In the genomic region with DNA sequence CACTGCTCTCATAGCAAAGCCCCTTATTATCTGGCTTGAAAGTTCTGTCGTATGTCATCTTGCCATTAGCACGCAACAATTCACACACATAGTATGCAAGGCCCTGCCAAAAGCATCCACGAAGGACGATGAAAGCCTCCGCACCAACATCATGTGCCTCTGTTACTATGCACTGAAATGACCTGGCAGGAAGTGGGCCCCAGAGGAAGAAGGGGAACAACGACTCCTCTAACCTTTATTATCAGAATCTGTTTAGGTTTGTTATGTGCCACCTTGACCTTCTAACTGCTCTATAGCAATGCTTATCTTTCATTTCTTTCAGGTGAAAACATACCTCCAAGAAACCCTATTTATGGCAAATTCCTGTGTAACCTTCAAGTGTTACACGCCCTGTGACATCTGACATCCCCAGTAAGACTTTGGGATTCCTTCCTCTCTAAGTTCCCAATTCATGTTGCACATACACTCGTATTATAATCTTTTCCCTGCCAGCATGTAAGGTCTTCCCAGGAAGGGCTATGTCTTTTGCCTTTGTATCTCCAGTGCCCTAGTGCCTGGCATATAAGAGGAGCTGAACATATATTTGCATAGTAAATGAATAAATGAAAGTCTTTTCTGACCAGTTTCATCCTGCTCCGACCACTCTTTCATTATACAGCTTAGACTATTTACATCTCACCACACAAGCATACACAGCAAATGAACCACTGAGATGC, we compare ENCODE assay signal across 1 cellular context.
TF ChIP-seq lines count a peak whose summit lies in the region.

No MANE protein-coding gene starts in this region.

TF ChIP-seq in GM12878, 131 proteins besides CTCF, POLR2A, EP300 and RAD21 (continued from another document and continues in another):
- TF ChIP-seq MTA3 (IDR thresholded peaks at IDR 0.05; ENCODE audit: borderline replicate concordance, low read length): peak; percentile 54; the same call in 1 of the 2 replicates
- peak; percentile 91; the same call in 2 of the 3 replicates for TF ChIP-seq POU2F2 (IDR thresholded peaks at IDR 0.05; ENCODE audit: borderline replicate concordance, low read depth, low read length)
- peak; percentile 74; the same call in 1 of the 2 replicates for TF ChIP-seq EED (IDR thresholded peaks at IDR 0.05; ENCODE audit: low read depth)
- TF ChIP-seq RCOR1 (conservative IDR thresholded peaks at IDR 0.05; ENCODE audit: low read depth, low read length): no peak
- TF ChIP-seq CBFB (IDR thresholded peaks at IDR 0.05; ENCODE audit: low read depth): no peak
- TF ChIP-seq, protein P1, sequence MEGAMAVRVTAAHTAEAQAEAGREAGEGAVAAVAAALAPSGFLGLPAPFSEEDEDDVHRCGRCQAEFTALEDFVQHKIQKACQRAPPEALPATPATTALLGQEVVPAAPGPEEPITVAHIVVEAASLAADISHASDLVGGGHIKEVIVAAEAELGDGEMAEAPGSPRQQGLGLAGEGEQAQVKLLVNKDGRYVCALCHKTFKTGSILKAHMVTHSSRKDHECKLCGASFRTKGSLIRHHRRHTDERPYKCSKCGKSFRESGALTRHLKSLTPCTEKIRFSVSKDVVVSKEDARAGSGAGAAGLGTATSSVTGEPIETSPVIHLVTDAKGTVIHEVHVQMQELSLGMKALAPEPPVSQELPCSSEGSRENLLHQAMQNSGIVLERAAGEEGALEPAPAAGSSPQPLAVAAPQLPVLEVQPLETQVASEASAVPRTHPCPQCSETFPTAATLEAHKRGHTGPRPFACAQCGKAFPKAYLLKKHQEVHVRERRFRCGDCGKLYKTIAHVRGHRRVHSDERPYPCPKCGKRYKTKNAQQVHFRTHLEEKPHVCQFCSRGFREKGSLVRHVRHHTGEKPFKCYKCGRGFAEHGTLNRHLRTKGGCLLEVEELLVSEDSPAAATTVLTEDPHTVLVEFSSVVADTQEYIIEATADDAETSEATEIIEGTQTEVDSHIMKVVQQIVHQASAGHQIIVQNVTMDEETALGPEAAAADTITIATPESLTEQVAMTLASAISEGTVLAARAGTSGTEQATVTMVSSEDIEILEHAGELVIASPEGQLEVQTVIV (IDR thresholded peaks at IDR 0.05; ENCODE audit: borderline replicate concordance, partially characterized antibody): peak; percentile 32
- TF ChIP-seq SPI1 (IDR thresholded peaks at IDR 0.05; ENCODE audit: borderline replicate concordance, insufficient read depth, low read depth, low read length): peak; percentile 72
- TF ChIP-seq YBX1 (IDR thresholded peaks at IDR 0.05): no peak
- peak in 1 of 2 experiments; percentile 84; a peak in 2 of 4 replicates for TF ChIP-seq ETV6 (conservative IDR thresholded peaks at IDR 0.05 in 1 of 2, IDR thresholded peaks at IDR 0.05 in 1 of 2; ENCODE audit: borderline replicate concordance in 1 of 2, low read depth in 1 of 2)
- no peak for TF ChIP-seq SMAD5 (IDR thresholded peaks at IDR 0.05; ENCODE audit: low read depth)
- peak; percentile 24; the same call in 1 of the 2 replicates for TF ChIP-seq YY1 (IDR thresholded peaks at IDR 0.05; ENCODE audit: low read depth, low read length)
- peak; percentile 24 to 36; a peak in 1 of 4 replicates for TF ChIP-seq IKZF2 (IDR thresholded peaks at IDR 0.05)
- TF ChIP-seq DPF2 (IDR thresholded peaks at IDR 0.05): peak; percentile 22; the same call in 1 of the 2 replicates
- TF ChIP-seq IKZF1 (conservative IDR thresholded peaks at IDR 0.05): peak; percentile 37; the same call in 1 of the 2 replicates
- TF ChIP-seq GATAD2B (conservative IDR thresholded peaks at IDR 0.05; ENCODE audit: low read depth): 0 out of 2 replicates have a peak, but pooled peaks have one; percentile 20
- peak; percentile 100 for TF ChIP-seq ASH2L (IDR thresholded peaks at IDR 0.05; ENCODE audit: borderline replicate concordance, low read depth)
- 0 out of 4 replicates have a peak, but pooled peaks of 1 of the 2 experiments have one; percentile 58 for TF ChIP-seq CEBPB (IDR thresholded peaks at IDR 0.05; ENCODE audit: borderline replicate concordance in 1 of 2, low read depth in 2 of 2, low read length in 2 of 2)
- peak; percentile 58; the same call in 1 of the 2 replicates for TF ChIP-seq GABPA (IDR thresholded peaks at IDR 0.05; ENCODE audit: low read depth)
- TF ChIP-seq, protein P2, sequence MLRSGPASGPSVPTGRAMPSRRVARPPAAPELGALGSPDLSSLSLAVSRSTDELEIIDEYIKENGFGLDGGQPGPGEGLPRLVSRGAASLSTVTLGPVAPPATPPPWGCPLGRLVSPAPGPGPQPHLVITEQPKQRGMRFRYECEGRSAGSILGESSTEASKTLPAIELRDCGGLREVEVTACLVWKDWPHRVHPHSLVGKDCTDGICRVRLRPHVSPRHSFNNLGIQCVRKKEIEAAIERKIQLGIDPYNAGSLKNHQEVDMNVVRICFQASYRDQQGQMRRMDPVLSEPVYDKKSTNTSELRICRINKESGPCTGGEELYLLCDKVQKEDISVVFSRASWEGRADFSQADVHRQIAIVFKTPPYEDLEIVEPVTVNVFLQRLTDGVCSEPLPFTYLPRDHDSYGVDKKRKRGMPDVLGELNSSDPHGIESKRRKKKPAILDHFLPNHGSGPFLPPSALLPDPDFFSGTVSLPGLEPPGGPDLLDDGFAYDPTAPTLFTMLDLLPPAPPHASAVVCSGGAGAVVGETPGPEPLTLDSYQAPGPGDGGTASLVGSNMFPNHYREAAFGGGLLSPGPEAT (IDR thresholded peaks at IDR 0.05; ENCODE audit: low read depth): 0 out of 2 replicates have a peak, but pooled peaks have one; percentile 15
- peak; percentile 59; the same call in 1 of the 2 replicates for TF ChIP-seq NFIC (IDR thresholded peaks at IDR 0.05; ENCODE audit: low read depth, low read length)
- TF ChIP-seq RBBP5 (conservative IDR thresholded peaks at IDR 0.05): peak; percentile 100
- TF ChIP-seq IRF4 (IDR thresholded peaks at IDR 0.05; ENCODE audit: low read depth, low read length): peak; percentile 90
- 0 out of 2 replicates have a peak, but pooled peaks have one; percentile 14 for TF ChIP-seq MEF2A (IDR thresholded peaks at IDR 0.05; ENCODE audit: insufficient read depth, low read depth, low read length)
- TF ChIP-seq, protein P3, sequence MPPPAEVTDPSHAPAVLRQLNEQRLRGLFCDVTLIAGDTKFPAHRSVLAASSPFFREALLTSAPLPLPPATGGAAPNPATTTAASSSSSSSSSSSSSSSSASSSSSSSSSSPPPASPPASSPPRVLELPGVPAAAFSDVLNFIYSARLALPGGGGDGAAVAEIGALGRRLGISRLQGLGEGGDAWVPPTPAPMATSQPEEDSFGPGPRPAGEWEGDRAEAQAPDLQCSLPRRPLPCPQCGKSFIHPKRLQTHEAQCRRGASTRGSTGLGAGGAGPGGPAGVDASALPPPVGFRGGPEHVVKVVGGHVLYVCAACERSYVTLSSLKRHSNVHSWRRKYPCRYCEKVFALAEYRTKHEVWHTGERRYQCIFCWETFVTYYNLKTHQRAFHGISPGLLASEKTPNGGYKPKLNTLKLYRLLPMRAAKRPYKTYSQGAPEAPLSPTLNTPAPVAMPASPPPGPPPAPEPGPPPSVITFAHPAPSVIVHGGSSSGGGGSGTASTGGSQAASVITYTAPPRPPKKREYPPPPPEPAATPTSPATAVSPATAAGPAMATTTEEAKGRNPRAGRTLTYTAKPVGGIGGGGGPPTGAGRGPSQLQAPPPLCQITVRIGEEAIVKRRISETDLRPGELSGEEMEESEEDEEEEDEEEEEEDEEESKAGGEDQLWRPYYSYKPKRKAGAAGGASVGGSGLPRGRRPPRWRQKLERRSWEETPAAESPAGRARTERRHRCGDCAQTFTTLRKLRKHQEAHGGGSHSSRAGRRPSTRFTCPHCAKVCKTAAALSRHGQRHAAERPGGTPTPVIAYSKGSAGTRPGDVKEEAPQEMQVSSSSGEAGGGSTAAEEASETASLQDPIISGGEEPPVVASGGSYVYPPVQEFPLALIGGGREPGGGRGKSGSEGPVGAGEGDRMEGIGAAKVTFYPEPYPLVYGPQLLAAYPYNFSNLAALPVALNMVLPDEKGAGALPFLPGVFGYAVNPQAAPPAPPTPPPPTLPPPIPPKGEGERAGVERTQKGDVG (CRISPR knock-in tag; IDR thresholded peaks at IDR 0.05): no peak
- no peak for TF ChIP-seq ZNF384 (IDR thresholded peaks at IDR 0.05; ENCODE audit: borderline replicate concordance, low read depth, low read length)
- TF ChIP-seq CHD1 (IDR thresholded peaks at IDR 0.05; ENCODE audit: low read depth, low read length): no peak
- no peak for TF ChIP-seq SREBF1 (IDR thresholded peaks at IDR 0.05; ENCODE audit: low read length)
- TF ChIP-seq JUND (IDR thresholded peaks at IDR 0.05; ENCODE audit: low read depth, low read length): no peak
- peak; percentile 73; the same call in 1 of the 2 replicates for TF ChIP-seq CREB1 (IDR thresholded peaks at IDR 0.05; ENCODE audit: low read depth)
- TF ChIP-seq SUPT20H (IDR thresholded peaks at IDR 0.05; ENCODE audit: borderline replicate concordance, control insufficient read depth, low read depth, low read length): no peak
- peak; percentile 73; the same call in 1 of the 2 replicates for TF ChIP-seq BCL11A (IDR thresholded peaks at IDR 0.05; ENCODE audit: low read depth, low read length)
- no peak for TF ChIP-seq RELA (IDR thresholded peaks at IDR 0.05; ENCODE audit: borderline replicate concordance, partially characterized antibody)
- TF ChIP-seq, protein P4, sequence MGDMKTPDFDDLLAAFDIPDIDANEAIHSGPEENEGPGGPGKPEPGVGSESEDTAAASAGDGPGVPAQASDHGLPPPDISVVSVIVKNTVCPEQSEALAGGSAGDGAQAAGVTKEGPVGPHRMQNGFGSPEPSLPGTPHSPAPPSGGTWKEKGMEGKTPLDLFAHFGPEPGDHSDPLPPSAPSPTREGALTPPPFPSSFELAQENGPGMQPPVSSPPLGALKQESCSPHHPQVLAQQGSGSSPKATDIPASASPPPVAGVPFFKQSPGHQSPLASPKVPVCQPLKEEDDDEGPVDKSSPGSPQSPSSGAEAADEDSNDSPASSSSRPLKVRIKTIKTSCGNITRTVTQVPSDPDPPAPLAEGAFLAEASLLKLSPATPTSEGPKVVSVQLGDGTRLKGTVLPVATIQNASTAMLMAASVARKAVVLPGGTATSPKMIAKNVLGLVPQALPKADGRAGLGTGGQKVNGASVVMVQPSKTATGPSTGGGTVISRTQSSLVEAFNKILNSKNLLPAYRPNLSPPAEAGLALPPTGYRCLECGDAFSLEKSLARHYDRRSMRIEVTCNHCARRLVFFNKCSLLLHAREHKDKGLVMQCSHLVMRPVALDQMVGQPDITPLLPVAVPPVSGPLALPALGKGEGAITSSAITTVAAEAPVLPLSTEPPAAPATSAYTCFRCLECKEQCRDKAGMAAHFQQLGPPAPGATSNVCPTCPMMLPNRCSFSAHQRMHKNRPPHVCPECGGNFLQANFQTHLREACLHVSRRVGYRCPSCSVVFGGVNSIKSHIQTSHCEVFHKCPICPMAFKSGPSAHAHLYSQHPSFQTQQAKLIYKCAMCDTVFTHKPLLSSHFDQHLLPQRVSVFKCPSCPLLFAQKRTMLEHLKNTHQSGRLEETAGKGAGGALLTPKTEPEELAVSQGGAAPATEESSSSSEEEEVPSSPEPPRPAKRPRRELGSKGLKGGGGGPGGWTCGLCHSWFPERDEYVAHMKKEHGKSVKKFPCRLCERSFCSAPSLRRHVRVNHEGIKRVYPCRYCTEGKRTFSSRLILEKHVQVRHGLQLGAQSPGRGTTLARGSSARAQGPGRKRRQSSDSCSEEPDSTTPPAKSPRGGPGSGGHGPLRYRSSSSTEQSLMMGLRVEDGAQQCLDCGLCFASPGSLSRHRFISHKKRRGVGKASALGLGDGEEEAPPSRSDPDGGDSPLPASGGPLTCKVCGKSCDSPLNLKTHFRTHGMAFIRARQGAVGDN (IDR thresholded peaks at IDR 0.05): peak; percentile 95
- peak; percentile 68 for TF ChIP-seq RUNX3 (IDR thresholded peaks at IDR 0.05; ENCODE audit: low read length)
- TF ChIP-seq, protein P5, sequence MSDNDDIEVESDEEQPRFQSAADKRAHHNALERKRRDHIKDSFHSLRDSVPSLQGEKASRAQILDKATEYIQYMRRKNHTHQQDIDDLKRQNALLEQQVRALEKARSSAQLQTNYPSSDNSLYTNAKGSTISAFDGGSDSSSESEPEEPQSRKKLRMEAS (IDR thresholded peaks at IDR 0.05; ENCODE audit: low read depth, low read length): peak; percentile 63
- TF ChIP-seq JUNB (IDR thresholded peaks at IDR 0.05): peak; percentile 70
- TF ChIP-seq TBL1XR1 (IDR thresholded peaks at IDR 0.05; ENCODE audit: low read depth, low read length): 0 out of 2 replicates have a peak, but pooled peaks have one; percentile 18
- TF ChIP-seq, protein P6, sequence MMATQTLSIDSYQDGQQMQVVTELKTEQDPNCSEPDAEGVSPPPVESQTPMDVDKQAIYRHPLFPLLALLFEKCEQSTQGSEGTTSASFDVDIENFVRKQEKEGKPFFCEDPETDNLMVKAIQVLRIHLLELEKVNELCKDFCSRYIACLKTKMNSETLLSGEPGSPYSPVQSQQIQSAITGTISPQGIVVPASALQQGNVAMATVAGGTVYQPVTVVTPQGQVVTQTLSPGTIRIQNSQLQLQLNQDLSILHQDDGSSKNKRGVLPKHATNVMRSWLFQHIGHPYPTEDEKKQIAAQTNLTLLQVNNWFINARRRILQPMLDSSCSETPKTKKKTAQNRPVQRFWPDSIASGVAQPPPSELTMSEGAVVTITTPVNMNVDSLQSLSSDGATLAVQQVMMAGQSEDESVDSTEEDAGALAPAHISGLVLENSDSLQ (IDR thresholded peaks at IDR 0.05): no peak
- TF ChIP-seq, protein P7, sequence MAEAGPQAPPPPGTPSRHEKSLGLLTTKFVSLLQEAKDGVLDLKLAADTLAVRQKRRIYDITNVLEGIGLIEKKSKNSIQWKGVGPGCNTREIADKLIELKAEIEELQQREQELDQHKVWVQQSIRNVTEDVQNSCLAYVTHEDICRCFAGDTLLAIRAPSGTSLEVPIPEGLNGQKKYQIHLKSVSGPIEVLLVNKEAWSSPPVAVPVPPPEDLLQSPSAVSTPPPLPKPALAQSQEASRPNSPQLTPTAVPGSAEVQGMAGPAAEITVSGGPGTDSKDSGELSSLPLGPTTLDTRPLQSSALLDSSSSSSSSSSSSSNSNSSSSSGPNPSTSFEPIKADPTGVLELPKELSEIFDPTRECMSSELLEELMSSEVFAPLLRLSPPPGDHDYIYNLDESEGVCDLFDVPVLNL (IDR thresholded peaks at IDR 0.05; ENCODE audit: low read depth, low read length): no peak
